ENCODE assay signal across 8 cellular contexts in genomic region chr5:172640822-172641358, GRCh38. TPM values are rescaled to one million over a fixed set of nuclear protein-coding genes. Genes with fewer than 3 reads are reported as not detected.
DNase-seq lines count a peak whose midpoint lies in the region; ATAC-seq and TF ChIP-seq lines count a peak whose summit lies in the region.

NEURL1B (plus strand) TSS chr5:172641263; CDS start chr5:172641407, 144 bp downstream.

- ATAC-seq in DND-41 (ENCODE audit: insufficient read depth, low read depth) = peak; percentile 92
- ATAC-seq in HG02798 (IDR thresholded peaks at IDR 0.05; ENCODE audit: poor library complexity, unreplicated experiment) = peak; percentile 61
- ATAC-seq in stimulated activated effector memory CD8-positive, alpha-beta T cell treated with anti-CD3 and anti-CD28 coated beads, Interleukin-12 subunit alpha, Interleukin-12 subunit beta, amount 100 ng/mL, for 72 hours = peak; percentile 73
- ATAC-seq in HG02884 (IDR thresholded peaks at IDR 0.05; ENCODE audit: unreplicated experiment) = no peak

- H2AFZ ChIP-seq in DND-41 (ENCODE audit: low read depth, low read length) = peak within 1 kb of the TSS; percentile 84

- H3K9me3 ChIP-seq in DND-41 (ENCODE audit: insufficient read depth, low read length, severe bottlenecking) = no peaks in the 10 kb centered on the region

- H3K36me3 ChIP-seq in DND-41 (ENCODE audit: insufficient read depth, low read length) = no peaks in the 10 kb centered on the region
- H3K36me3 ChIP-seq in mesendoderm (ENCODE audit: control insufficient read depth, insufficient read depth, low read length) = no peaks in the 10 kb centered on the region

- H3K4me2 ChIP-seq in DND-41 (ENCODE audit: insufficient read depth, low read length) = peak within 1 kb of the TSS; percentile 91
- H3K4me2 ChIP-seq in mesendoderm (ENCODE audit: low read length) = peak within 1 kb of the TSS; percentile 83

- peak within 1 kb of the TSS; percentile 89 for H3K23ac ChIP-seq in mesendoderm (ENCODE audit: low read length)

- WGBS in mesendoderm (ENCODE audit: extremely low coverage, insufficient coverage, low lambda C conversion rate) = no CpG with 5 or more reads among the region's 54 CpGs

- no peak within 1 kb of the TSS for H4K5ac ChIP-seq in mesendoderm (ENCODE audit: low read length)

- no peaks in the 10 kb centered on the region; the same call in none of the 2 replicates for H4K20me1 ChIP-seq in DND-41 (ENCODE audit: insufficient read depth, low read length)

- H3K79me1 ChIP-seq in mesendoderm (ENCODE audit: low read length) = peaks cover 2% of the 10 kb centered on the region

- no peak within 1 kb of the TSS for H4K8ac ChIP-seq in mesendoderm (ENCODE audit: low read depth, low read length)

- no peaks in the 10 kb centered on the region for H3K36me3 Mint-ChIP-seq in stimulated activated effector memory CD8-positive, alpha-beta T cell treated with anti-CD3 and anti-CD28 coated beads, Interleukin-12 subunit alpha, Interleukin-12 subunit beta, amount 100 ng/mL, for 72 hours

- H3K9ac ChIP-seq in DND-41 (ENCODE audit: low read depth, low read length) = peak within 1 kb of the TSS; percentile 79
- peak within 1 kb of the TSS; percentile 77 for H3K9ac ChIP-seq in mesendoderm (ENCODE audit: low read length)

- H3K4me3 Mint-ChIP-seq in stimulated activated effector memory CD8-positive, alpha-beta T cell treated with anti-CD3 and anti-CD28 coated beads, Interleukin-12 subunit alpha, Interleukin-12 subunit beta, amount 100 ng/mL, for 72 hours = peak within 1 kb of the TSS; percentile 61

- H2AK5ac ChIP-seq in mesendoderm (ENCODE audit: low read length) = no peak within 1 kb of the TSS

- H3K27ac Mint-ChIP-seq in stimulated activated effector memory CD8-positive, alpha-beta T cell treated with anti-CD3 and anti-CD28 coated beads, Interleukin-12 subunit alpha, Interleukin-12 subunit beta, amount 100 ng/mL, for 72 hours = no peak within 1 kb of the TSS

- H3K27me3 ChIP-seq in DND-41 (ENCODE audit: insufficient read depth, low read length, poor library complexity) (peaks cover 27% of the 10 kb centered on the region), mesendoderm (ENCODE audit: insufficient read depth, low read length, poor library complexity) (peaks cover 2% of the 10 kb centered on the region)

- no peaks in the 10 kb centered on the region for H3K9me3 Mint-ChIP-seq in stimulated activated effector memory CD8-positive, alpha-beta T cell treated with anti-CD3 and anti-CD28 coated beads, Interleukin-12 subunit alpha, Interleukin-12 subunit beta, amount 100 ng/mL, for 72 hours

- H3K79me2 ChIP-seq in DND-41 (ENCODE audit: insufficient read depth, low read length) (no peaks in the 10 kb centered on the region), mesendoderm (ENCODE audit: control insufficient read depth, insufficient read depth, low read length) (no peaks in the 10 kb centered on the region)

- H2BK120ac ChIP-seq in mesendoderm (ENCODE audit: low read depth, low read length) = no peak within 1 kb of the TSS

- peak within 1 kb of the TSS; percentile 57 for H3K18ac ChIP-seq in mesendoderm (ENCODE audit: low read length)

- H3K56ac ChIP-seq in mesendoderm (ENCODE audit: low read length) = peak within 1 kb of the TSS; percentile 82

- peak; percentile 81 for DNase-seq in DND-41
- DNase-seq in NCI-H345 treated with DMSO at 0.1 percent for 48 hours (lab: John Stamatoyannopoulos, UW; ENCODE audit: unreplicated experiment) = peak; percentile 78
- DNase-seq in activated CD8-positive, alpha-beta memory T cell treated with anti-CD3 and anti-CD28 coated beads for 24 hours = peak; percentile 61
- DNase-seq in epithelial cell of esophagus (ENCODE audit: low read depth) = peak; percentile 79
- peak; percentile 78 for DNase-seq in mesendoderm
- peak; percentile 22 to 61 for DNase-seq in stimulated activated effector memory CD8-positive, alpha-beta T cell treated with anti-CD3 and anti-CD28 coated beads, Interleukin-12 subunit alpha, Interleukin-12 subunit beta, amount 100 ng/mL, for 72 hours (ENCODE audit: low spot score in 2 of 2)

- no peak for TF ChIP-seq CTCF in DND-41 (IDR thresholded peaks at IDR 0.05; ENCODE audit: borderline replicate concordance, extremely low read depth, low read length, poor library complexity, severe bottlenecking)
- TF ChIP-seq CTCF in epithelial cell of esophagus (IDR thresholded peaks at IDR 0.05; ENCODE audit: insufficient read depth, low read depth, low read length, missing control alignments) = no peak

- H2BK15ac ChIP-seq in mesendoderm (replicated peaks; ENCODE audit: low read depth) = no peak within 1 kb of the TSS

- peaks cover 15% of the 10 kb centered on the region for H3K4me1 ChIP-seq in DND-41 (ENCODE audit: insufficient read depth, low read length)
- H3K4me1 ChIP-seq in mesendoderm (ENCODE audit: control insufficient read depth, low read depth, low read length) = no peaks in the 10 kb centered on the region

- H3K27ac ChIP-seq in DND-41 (ENCODE audit: low read length) = peak within 1 kb of the TSS; percentile 55; the same call in 1 of the 2 replicates
- no peak within 1 kb of the TSS for H3K27ac ChIP-seq in mesendoderm (ENCODE audit: low read depth, low read length)

- H3K4ac ChIP-seq in mesendoderm (ENCODE audit: low read depth, low read length) = no peak within 1 kb of the TSS

- H2BK5ac ChIP-seq in mesendoderm (ENCODE audit: low read length) = no peak within 1 kb of the TSS

- H3K4me1 Mint-ChIP-seq in stimulated activated effector memory CD8-positive, alpha-beta T cell treated with anti-CD3 and anti-CD28 coated beads, Interleukin-12 subunit alpha, Interleukin-12 subunit beta, amount 100 ng/mL, for 72 hours = peaks cover 6% of the 10 kb centered on the region

- H3K4me3 ChIP-seq in DND-41 (ENCODE audit: low read depth in 1 of 2, low read length in 2 of 2) = peak within 1 kb of the TSS; percentile 20 to 62; a peak in 3 of 4 replicates
- peak within 1 kb of the TSS; percentile 55 for H3K4me3 ChIP-seq in epithelial cell of esophagus (ENCODE audit: low read length)
- H3K4me3 ChIP-seq in mesendoderm (ENCODE audit: low read length) = peak within 1 kb of the TSS; percentile 46

RNA-seq across cellular contexts. Expression of gene NEURL1B, which starts in this region (rescaled TPM):
- 4.4 TPM for polyA plus RNA-seq in mesendoderm (2013, experiment 1 of 2)
- 4.5 TPM for polyA plus RNA-seq in mesendoderm (2013, experiment 2 of 2)
